Comparison of ENCODE assay signal across 7 cellular contexts in the genomic region with DNA sequence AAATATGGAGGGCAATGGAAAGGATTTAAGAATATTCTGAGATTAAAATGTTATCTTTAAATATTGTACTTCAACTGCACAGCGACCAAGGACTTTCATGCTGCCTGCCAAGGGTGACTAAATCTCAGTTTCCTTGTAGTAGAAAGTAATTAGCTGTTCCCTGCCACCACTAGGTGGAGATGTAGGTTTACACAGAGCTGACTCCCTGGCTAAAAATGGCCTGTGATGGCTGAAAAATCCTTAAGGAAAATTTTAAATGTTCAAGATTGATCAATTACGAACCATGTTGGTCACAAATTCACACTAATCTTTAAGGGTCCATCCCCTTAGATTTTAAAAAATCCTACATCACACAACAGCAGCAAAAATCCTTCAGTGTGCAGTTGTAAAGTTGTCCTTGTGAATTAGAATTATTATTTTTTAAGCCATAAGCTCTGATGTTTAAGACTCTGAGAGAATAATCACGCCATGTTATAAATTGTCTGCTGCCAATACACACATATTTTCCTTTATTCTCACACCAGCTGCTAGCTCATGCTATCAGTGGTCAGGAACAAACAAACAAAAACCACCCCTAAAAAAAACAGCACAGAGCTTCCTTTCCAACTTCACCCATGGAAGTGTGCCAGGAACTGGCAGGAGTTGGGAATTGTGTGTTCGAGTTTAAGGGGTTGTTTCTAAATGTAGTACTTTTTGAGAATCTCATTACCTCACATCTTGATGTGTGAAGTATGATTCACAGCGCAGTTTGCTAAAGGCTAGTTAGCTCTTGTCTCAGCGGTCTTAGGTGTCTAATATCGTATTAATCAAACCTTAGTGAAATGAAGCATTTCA.
DNase-seq lines count a peak whose midpoint lies in the region; ATAC-seq and TF ChIP-seq lines count a peak whose summit lies in the region.

No MANE protein-coding gene starts in this region.

- H3K36me3 ChIP-seq in H7 (replicated peaks; ENCODE audit: control insufficient read depth, insufficient read depth, low read length) (no peaks in the 10 kb centered on the region), gastroesophageal sphincter (no peaks in the 10 kb centered on the region)

- DNase-seq in H7 (peak; percentile 50), NCI-H1048 (lab: John Stamatoyannopoulos, UW) (peak; percentile 34), SKM-1 treated with dmso at 0.1 percent for 144 hours (lab: John Stamatoyannopoulos, UW; ENCODE audit: unreplicated experiment) (peak; percentile 28), retinal pigment epithelial cell (ENCODE audit: low read depth) (peak; percentile 14)

- no peak overlapping the region for H3K4me3 ChIP-seq in H7 (ENCODE audit: insufficient read depth, low read depth, low read length)
- H3K4me3 ChIP-seq in gastroesophageal sphincter = no peak overlapping the region
- H3K4me3 ChIP-seq in retinal pigment epithelial cell (ENCODE audit: low read length) = no peak overlapping the region

- no peaks in the 10 kb centered on the region for H3K9me3 ChIP-seq in gastroesophageal sphincter

- 46 to 48% methylated on average over 7 of the region's 7 CpGs for WGBS in gastroesophageal sphincter (ENCODE audit: low coverage in 1 of 2), 2 donors

- H3K27me3 ChIP-seq in H7 (ENCODE audit: control insufficient read depth, insufficient read depth, low read length) (no peaks in the 10 kb centered on the region), gastroesophageal sphincter (no peaks in the 10 kb centered on the region)

- no peaks in the 10 kb centered on the region for H3K4me1 ChIP-seq in gastroesophageal sphincter

- no peak overlapping the region for H3K27ac ChIP-seq in gastroesophageal sphincter

- peak; percentile 29 for TF ChIP-seq CTCF in GM12801 (IDR thresholded peaks at IDR 0.05; ENCODE audit: extremely low read depth, insufficient read length)
- TF ChIP-seq CTCF in gastroesophageal sphincter (IDR thresholded peaks at IDR 0.05) = peak; percentile 38 to 69 (median 53)
- peak; percentile 90 for TF ChIP-seq CTCF in retinal pigment epithelial cell (conservative IDR thresholded peaks at IDR 0.05; ENCODE audit: low read depth, low read length)

- no peak for TF ChIP-seq EP300 in gastroesophageal sphincter (IDR thresholded peaks at IDR 0.05)

- ATAC-seq in gastroesophageal sphincter (no peak), HG02840 (IDR thresholded peaks at IDR 0.05; ENCODE audit: low FRiP score, unreplicated experiment) (no peak)

- no peak for TF ChIP-seq POLR2A in gastroesophageal sphincter (IDR thresholded peaks at IDR 0.05)

Comparison
In these comparisons a context has a peak if more than half of its experiments do, and no peak if none do; other contexts are left out.
1. CTCF ChIP-seq: peak in every context shown above with its lines; median percentile 90 in retinal pigment epithelial cell; 53 in gastroesophageal sphincter; 29 in GM12801.